ENCODE assay signal across 9 cellular contexts in the genomic region with DNA sequence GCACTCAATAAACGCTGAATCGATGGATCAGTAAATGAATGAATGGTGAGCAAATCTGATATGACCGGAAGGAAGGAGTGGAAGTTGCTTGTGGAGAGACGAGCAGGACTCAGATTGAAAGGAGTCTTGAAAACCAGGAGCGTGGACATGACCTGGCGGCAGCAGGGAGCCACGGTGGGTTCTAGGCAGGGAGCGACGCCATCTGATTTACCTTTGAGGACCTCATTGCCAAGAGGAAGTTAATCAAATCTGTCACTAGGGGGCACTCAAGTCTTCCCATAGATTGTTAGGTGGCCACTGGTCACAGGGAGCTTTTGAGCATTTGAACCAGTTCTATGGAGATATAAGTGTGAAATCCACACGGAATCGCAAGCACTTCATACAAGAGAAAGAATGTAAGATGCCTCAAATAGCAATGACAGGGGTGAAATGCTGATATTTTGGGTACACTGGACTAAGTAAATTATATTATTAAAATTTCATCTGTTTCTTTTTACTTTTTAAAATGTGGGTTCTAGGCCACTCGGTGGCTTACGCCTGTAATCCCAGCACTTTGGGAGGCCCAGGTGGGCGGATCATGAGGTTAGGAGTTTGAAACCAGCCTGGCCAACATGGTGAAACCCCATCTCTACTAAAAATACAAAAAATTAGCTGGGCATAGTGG. TPM values are rescaled to one million over a fixed set of nuclear protein-coding genes. Genes with fewer than 3 reads are reported as not detected.
A peak's percentile ranks its signal among the peaks of the same experiment; 100 is the strongest.
DNase-seq lines count a peak whose midpoint lies in the region; ATAC-seq, FAIRE-seq and TF ChIP-seq lines count a peak whose summit lies in the region.
"Had no signal": no experiment of that assay in that cellular context is flagged by ENCODE, and none has a peak within 500 bp of the region (broad histone marks: within the 10 kb centered on the region; RNA-seq: fewer than 3 reads in every experiment).

No MANE protein-coding gene starts in this region.

- no peaks in the 10 kb centered on the region for H3K27me3 ChIP-seq in kidney epithelial cell (ENCODE audit: control insufficient read depth, insufficient read depth, low read length)

- no peaks in the 10 kb centered on the region for H3K36me3 ChIP-seq in kidney epithelial cell (ENCODE audit: control insufficient read depth, insufficient read depth, low read length)

- peak; percentile 62 for FAIRE-seq in A204.1 (lab: Jason Lieb, UNC)

- no peak for ATAC-seq in GM19455 (IDR thresholded peaks at IDR 0.05; ENCODE audit: unreplicated experiment)

- DNase-seq in NCI-H2029 (lab: John Stamatoyannopoulos, UW): peak; percentile 85
- peak; percentile 6 for DNase-seq in T-helper 22 cell (ENCODE audit: low read depth)
- peak; percentile 88 to 91 for DNase-seq in cardiac fibroblast (ENCODE audit: low read depth in 2 of 2)
- DNase-seq in kidney epithelial cell (ENCODE audit: low read depth): peak; percentile 42
- DNase-seq in stimulated activated CD8-positive, alpha-beta memory T cell treated with anti-CD3 and anti-CD28 coated beads, Interleukin-4, amount 100 ng/mL, for 1 hour (ENCODE audit: low read depth in 2 of 2, low spot score in 1 of 2): peak; percentile 7 to 17

- no peak overlapping the region for H3K4me3 ChIP-seq in cardiac fibroblast (replicated peaks in 1 of 2; ENCODE audit: low read depth in 2 of 2, low read length in 2 of 2)
- no peak overlapping the region for H3K4me3 ChIP-seq in kidney epithelial cell (ENCODE audit: low read depth, low read length)

- TF ChIP-seq CTCF in GM12873 (IDR thresholded peaks at IDR 0.05; ENCODE audit: insufficient read depth, low read depth, low read length, missing control alignments) (peak; percentile 75), cardiac fibroblast (IDR thresholded peaks at IDR 0.05; ENCODE audit: low read depth, low read length) (peak; percentile 61), kidney epithelial cell (IDR thresholded peaks at IDR 0.05; ENCODE audit: insufficient read depth, low read length, poor library complexity, severe bottlenecking) (peak; percentile 61)

RNA-seq across cellular contexts. Expression of a gene that starts 9.2 kb away (rescaled TPM):
- total RNA-seq in kidney epithelial cell: 0.04 and 2.9 TPM in 2 replicates
- total RNA-seq: mononuclear cell had no signal

RNA-seq across cellular contexts. Expression of a gene that starts 50.6 kb away (rescaled TPM):
- total RNA-seq in kidney epithelial cell: 47.4 and 49.8 TPM in 2 replicates

Comparison
In these comparisons a context has a peak if more than half of its experiments do, and no peak if none do; other contexts are left out.
1. DNase-seq: peak in every context shown above with its lines; median percentile 90 in cardiac fibroblast; 85 in NCI-H2029; 42 in kidney epithelial cell; 12 in stimulated activated CD8-positive, alpha-beta memory T cell treated with anti-CD3 and anti-CD28 coated beads, Interleukin-4, amount 100 ng/mL, for 1 hour; 6 in T-helper 22 cell.